In the genomic region with DNA sequence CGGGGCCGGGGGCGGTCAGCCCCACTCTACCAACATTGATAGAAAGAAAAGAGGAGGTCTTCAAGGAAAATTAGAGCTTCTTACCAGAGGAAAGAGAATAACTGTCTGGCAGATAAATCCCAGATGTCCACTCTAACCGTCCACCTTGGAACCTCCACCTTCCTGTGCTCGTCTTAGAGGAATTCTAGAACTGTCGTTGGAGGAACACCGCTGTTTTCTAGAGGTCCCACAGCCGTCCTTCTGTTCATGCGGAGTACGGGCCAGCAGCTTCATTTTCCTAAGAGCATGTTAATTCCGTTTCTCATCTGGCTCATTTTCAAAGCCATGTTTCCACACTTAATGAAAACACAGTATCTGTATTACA, we compare ENCODE assay signal across 10 cellular contexts.
DNase-seq lines count a peak whose midpoint lies in the region; ATAC-seq, FAIRE-seq and TF ChIP-seq lines count a peak whose summit lies in the region.
"Had no signal": no experiment of that assay in that cellular context is flagged by ENCODE, and none has a peak within 500 bp of the region (broad histone marks: within the 10 kb centered on the region; RNA-seq: fewer than 3 reads in every experiment).

No MANE protein-coding gene starts in this region.

- H3K4me1 Mint-ChIP-seq in Calu3 (ENCODE audit: low read depth, unreplicated experiment) (no peaks in the 10 kb centered on the region), astrocyte (ENCODE audit: low read depth, unreplicated experiment) (no peaks in the 10 kb centered on the region)

- H3K4me3 Mint-ChIP-seq in Calu3 (ENCODE audit: low read depth, unreplicated experiment): peak overlapping the region; percentile 58
- H3K4me3 Mint-ChIP-seq in astrocyte (ENCODE audit: unreplicated experiment): no peak overlapping the region

- H3K27me3 Mint-ChIP-seq in Calu3 (ENCODE audit: unreplicated experiment): peaks cover 35% of the 10 kb centered on the region
- peaks cover 63% of the 10 kb centered on the region for H3K27me3 Mint-ChIP-seq in astrocyte (ENCODE audit: low read depth, unreplicated experiment)

- ATAC-seq in gastrocnemius medialis (peak; percentile 51 to 70), HG03196 (IDR thresholded peaks at IDR 0.05; ENCODE audit: unreplicated experiment) (no peak)

- no peaks in the 10 kb centered on the region for H3K36me3 ChIP-seq in astrocyte (ENCODE audit: insufficient read depth, low read length)
- no peaks in the 10 kb centered on the region for H3K36me3 ChIP-seq in iPS-15b (ENCODE audit: control insufficient read depth, insufficient read depth, low read length)
- no peaks in the 10 kb centered on the region for H3K36me3 ChIP-seq in gastrocnemius medialis

- TF ChIP-seq POLR2A in gastrocnemius medialis (IDR thresholded peaks at IDR 0.05): no peak

- H3K36me3 Mint-ChIP-seq in Calu3 (ENCODE audit: insufficient read depth, unreplicated experiment): no peaks in the 10 kb centered on the region
- H3K36me3 Mint-ChIP-seq in astrocyte (ENCODE audit: low read depth, unreplicated experiment): no peaks in the 10 kb centered on the region

- no peaks in the 10 kb centered on the region for H3K9me3 ChIP-seq in astrocyte (ENCODE audit: insufficient read depth, low read depth, low read length)
- no peaks in the 10 kb centered on the region for H3K9me3 ChIP-seq in iPS-15b (ENCODE audit: control insufficient read depth, insufficient read depth, low read length)
- no peaks in the 10 kb centered on the region for H3K9me3 ChIP-seq in gastrocnemius medialis

- no peak overlapping the region for H3K27ac ChIP-seq in astrocyte (ENCODE audit: low read depth, low read length)
- peak overlapping the region; percentile 3 to 77 (median 62) for H3K27ac ChIP-seq in gastrocnemius medialis

- CTCF ChIA-PET in Calu3 (lab: Charles Lee): no interaction called here

- H2AFZ ChIP-seq in astrocyte (ENCODE audit: low read depth, low read length): peak overlapping the region; percentile 57

- no peak overlapping the region for H3K27ac Mint-ChIP-seq in Calu3 (ENCODE audit: unreplicated experiment)
- H3K27ac Mint-ChIP-seq in astrocyte (ENCODE audit: unreplicated experiment): no peak overlapping the region
- H3K27ac Mint-ChIP-seq: T-helper 2 cell treated with Interferon-gamma antibody and Interleukin-4, amounts not matched to agents 5 μg/mL and 100 μg/mL, for 36 hours had no signal

- FAIRE-seq in astrocyte (lab: Jason Lieb, UNC): no peak

- peak overlapping the region; percentile 56 for H3K4me3 ChIP-seq in astrocyte (ENCODE audit: insufficient read depth, low read depth, low read length)
- peak overlapping the region; percentile 49 for H3K4me3 ChIP-seq in iPS-15b (ENCODE audit: low read depth, low read length)
- H3K4me3 ChIP-seq in gastrocnemius medialis: peak overlapping the region; percentile 52 to 66 (median 58)

- no TSS peak for BruUV-seq in Calu3 (replicated peaks; lab: Mats Ljungman, UMichigan)

- H3K4me2 ChIP-seq in astrocyte (ENCODE audit: low read length): peak overlapping the region; percentile 86

- H3K9me3 Mint-ChIP-seq in Calu3 (ENCODE audit: low read depth, unreplicated experiment): no peaks in the 10 kb centered on the region
- H3K9me3 Mint-ChIP-seq in astrocyte (ENCODE audit: unreplicated experiment): peaks cover 5% of the 10 kb centered on the region
- H3K9me3 Mint-ChIP-seq: T-helper 2 cell treated with Interferon-gamma antibody and Interleukin-4, amounts not matched to agents 5 μg/mL and 100 μg/mL, for 36 hours had no signal

- DNase-seq in Calu3 (no peak), astrocyte (ENCODE audit: low read depth) (no peak), gastrocnemius medialis (no peak), T-helper 1 cell (no peak), NCI-H146 (lab: John Stamatoyannopoulos, UW) (no peak)
- no peak for DNase-seq in activated CD4-positive, CD25-positive, alpha-beta regulatory T cell treated with anti-CD3 and anti-CD28 coated beads, Interleukin-2, amount 50 U/mL, for 72 hours
- DNase-seq: NCI-H510A treated with DMSO at 0.1 percent for 48 hours had no signal

- H3K9ac ChIP-seq in astrocyte (ENCODE audit: low read length): peak overlapping the region; percentile 62
- no peak overlapping the region for H3K9ac ChIP-seq in iPS-15b (ENCODE audit: low read depth, low read length)

- no peaks in the 10 kb centered on the region for H3K79me2 ChIP-seq in astrocyte (ENCODE audit: insufficient read depth, low read length)

- H3K4me1 ChIP-seq in astrocyte (ENCODE audit: insufficient read depth, low read length) (no peaks in the 10 kb centered on the region), iPS-15b (ENCODE audit: control insufficient read depth, insufficient read depth, low read length) (peaks cover 6% of the 10 kb centered on the region), gastrocnemius medialis (peaks cover 0 to 4% of the 10 kb centered on the region in 2 donors)

- intact Hi-C loops in Calu3 (cut with micrococcal nuclease; ENCODE audit: unreplicated experiment): no loop called here
- intact Hi-C loops in gastrocnemius medialis (cut with DNase I; ENCODE audit: low total_unique reads): loop anchor here (5.0 kb wide), 1 partner anchor 84 kb away; no protein-coding TSS in a partner anchor

- H3K27me3 ChIP-seq in astrocyte (ENCODE audit: insufficient read depth, low read length): no peaks in the 10 kb centered on the region
- H3K27me3 ChIP-seq in iPS-15b (ENCODE audit: control insufficient read depth, insufficient read depth, low read length): peaks cover 14% of the 10 kb centered on the region
- peaks cover 0 to 4% (median 0%) of the 10 kb centered on the region in 3 donors for H3K27me3 ChIP-seq in gastrocnemius medialis

- in situ Hi-C loops in gastrocnemius medialis (cut with MboI; ENCODE audit: low sequenced_read_pairs in 4 of 4): no loop called here

- no peak for TF ChIP-seq CTCF in Calu3 (IDR thresholded peaks at IDR 0.05; ENCODE audit: unreplicated experiment)
- TF ChIP-seq CTCF in astrocyte (IDR thresholded peaks at IDR 0.05; ENCODE audit: insufficient read depth, low read depth, low read length): no peak
- TF ChIP-seq CTCF in gastrocnemius medialis (IDR thresholded peaks at IDR 0.05 in 4 of 5, conservative IDR thresholded peaks at IDR 0.05 in 1 of 5): no peak

- H4K20me1 ChIP-seq in astrocyte (ENCODE audit: insufficient read depth, low read length): no peaks in the 10 kb centered on the region
